ENCODE assay signal across 28 cellular contexts in the genomic region with DNA sequence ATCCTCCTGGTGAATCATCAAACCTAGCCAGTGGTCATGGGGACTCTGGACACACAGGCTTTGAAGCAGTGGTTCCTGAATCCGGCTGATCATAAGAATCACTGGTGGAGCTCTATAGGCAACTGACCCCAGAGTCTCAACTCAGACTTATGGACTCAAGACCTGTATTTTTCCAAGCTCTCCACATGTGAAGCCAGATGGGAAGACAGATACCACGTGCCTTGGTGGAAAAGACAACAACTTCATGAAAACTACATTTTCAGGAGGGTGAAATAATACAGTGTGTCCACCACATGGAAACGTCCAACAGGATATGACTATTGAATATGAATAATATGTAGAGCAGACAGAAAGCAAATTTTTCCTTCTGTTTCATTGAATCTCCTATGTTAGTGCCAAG. TPM values are rescaled to one million over a fixed set of nuclear protein-coding genes. Genes with fewer than 3 reads are reported as not detected.
"Had no signal": no experiment of that assay in that cellular context is flagged by ENCODE, and none has a peak within 500 bp of the region (broad histone marks: within the 10 kb centered on the region; RNA-seq: fewer than 3 reads in every experiment).

No MANE protein-coding gene starts in this region.

- DNase-seq: naive thymus-derived CD4-positive, alpha-beta T cell; natural killer cell; occipital lobe; ovary; posterior cingulate gyrus; psoas muscle; right cardiac atrium; stimulated activated CD4-positive, alpha-beta T cell treated with anti-CD3 and anti-CD28 coated beads, Interleukin-15, amount 100 ng/mL, for 24 hours; stimulated activated CD4-positive, alpha-beta T cell treated with anti-CD3 and anti-CD28 coated beads, Interleukin-2, amount 100 ng/mL, for 24 hours; stimulated activated CD4-positive, alpha-beta T cell treated with anti-CD3 and anti-CD28 coated beads, Interleukin-2, amount 100 ng/mL, for 48 hours; stimulated activated CD4-positive, alpha-beta T cell treated with anti-CD3 and anti-CD28 coated beads, Interleukin-4, amount 100 ng/mL, for 24 hours; stimulated activated naive B cell treated with anti-CD40 and anti-IgM and Interleukin-4, amounts not matched to agents 10 μg/mL and 1 μg/mL and 100 μg/mL, for 72 hours; stimulated activated naive CD8-positive, alpha-beta T cell treated with anti-CD3 and anti-CD28 coated beads, Interleukin-15, amount 100 ng/mL, for 72 hours; stimulated activated naive CD8-positive, alpha-beta T cell treated with anti-CD3 and anti-CD28 coated beads, Interleukin-15, Interleukin-2, amounts not matched to agents 100 U/mL and 50 U/mL, for 24 hours; substantia nigra; testis; trophoblast cell; upper lobe of left lung had no signal

- H3K4me1 ChIP-seq: neural progenitor cell, parathyroid adenoma, psoas muscle, suprapubic skin, testis, tibial nerve, vagina had no signal

- H3K9ac ChIP-seq: neural progenitor cell, parathyroid adenoma had no signal

- H3K4me2 ChIP-seq: neural progenitor cell had no signal

- H2AFZ ChIP-seq: neural progenitor cell, parathyroid adenoma had no signal

- H3K79me2 ChIP-seq: parathyroid adenoma had no signal

- FAIRE-seq: urothelium cell line had no signal

- H3K4me3 ChIP-seq: neural progenitor cell, ovary, psoas muscle, skin epidermis, suprapubic skin, testis, tibial nerve, upper lobe of left lung, vagina had no signal

- H3K27me3 ChIP-seq: neural progenitor cell, ovary, suprapubic skin, testis, tibial nerve, upper lobe of left lung, vagina had no signal

- H3K9me3 ChIP-seq: ovary, psoas muscle, suprapubic skin, testis, tibial nerve, upper lobe of left lung, vagina had no signal

- H3K36me3 ChIP-seq: neural progenitor cell, ovary, suprapubic skin, tibial nerve, upper lobe of left lung, vagina had no signal

- ATAC-seq: naive thymus-derived CD4-positive, alpha-beta T cell; natural killer cell; psoas muscle; right cardiac atrium; sciatic nerve; stimulated activated effector memory CD8-positive, alpha-beta T cell treated with anti-CD3 and anti-CD28 coated beads, Interleukin-12 subunit alpha, Interleukin-12 subunit beta, amount 100 ng/mL, for 72 hours; stimulated activated naive B cell treated with anti-CD40 and anti-IgM and Interleukin-4, amounts not matched to agents 10 μg/mL and 1 μg/mL and 100 μg/mL, for 72 hours; stimulated activated naive CD8-positive, alpha-beta T cell treated with anti-CD3 and anti-CD28 coated beads, Interleukin-15, amount 100 ng/mL, for 72 hours; stimulated activated naive CD8-positive, alpha-beta T cell treated with anti-CD3 and anti-CD28 coated beads, Interleukin-15, Interleukin-2, amounts not matched to agents 100 U/mL and 50 U/mL, for 24 hours had no signal

- H3K27ac ChIP-seq: neural progenitor cell, ovary, parathyroid adenoma, psoas muscle, skin epidermis, suprapubic skin, testis, tibial nerve, upper lobe of left lung, vagina had no signal

RNA-seq across cellular contexts. Expression of gene GABRP, which starts 33.7 kb away (rescaled TPM):
- total RNA-seq: naive thymus-derived CD4-positive, alpha-beta T cell; natural killer cell; occipital lobe; psoas muscle; right cardiac atrium; testis had no signal
- polyA plus RNA-seq: naive thymus-derived CD4-positive, alpha-beta T cell; neural cell had no signal

RNA-seq across cellular contexts. Expression of gene RANBP17, which starts 44.6 kb away (rescaled TPM):
- polyA plus RNA-seq: naive thymus-derived CD4-positive, alpha-beta T cell had no signal
